Comparison of ENCODE assay signal across 8 cellular contexts in the genomic region with DNA sequence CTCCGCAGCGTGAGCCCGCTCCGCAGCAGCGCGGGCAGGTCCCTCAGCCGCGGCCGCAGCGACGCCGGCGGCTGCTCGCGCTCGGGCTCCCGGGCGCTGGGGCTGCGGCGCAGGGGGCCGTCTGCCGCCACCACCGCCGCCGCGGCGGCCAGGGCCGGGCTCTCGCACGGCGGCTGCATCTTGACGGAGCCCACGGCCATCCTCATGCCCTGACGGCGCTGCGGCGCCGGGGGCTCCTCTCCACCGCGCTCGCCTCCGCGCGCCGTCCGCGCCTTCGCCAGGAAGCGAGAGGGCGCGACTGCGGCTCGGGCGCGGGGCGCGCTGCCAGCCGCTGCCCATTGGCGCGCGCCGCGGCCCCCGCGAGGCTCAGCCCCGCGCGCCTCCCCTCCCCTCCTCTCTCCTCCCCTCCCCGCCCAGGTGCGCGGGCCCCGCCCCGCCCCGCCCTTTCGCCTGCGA. TPM values are rescaled to one million over a fixed set of nuclear protein-coding genes. Genes with fewer than 3 reads are reported as not detected.
DNase-seq lines count a peak whose midpoint lies in the region; ATAC-seq, FAIRE-seq and TF ChIP-seq lines count a peak whose summit lies in the region.

A gene with protein sequence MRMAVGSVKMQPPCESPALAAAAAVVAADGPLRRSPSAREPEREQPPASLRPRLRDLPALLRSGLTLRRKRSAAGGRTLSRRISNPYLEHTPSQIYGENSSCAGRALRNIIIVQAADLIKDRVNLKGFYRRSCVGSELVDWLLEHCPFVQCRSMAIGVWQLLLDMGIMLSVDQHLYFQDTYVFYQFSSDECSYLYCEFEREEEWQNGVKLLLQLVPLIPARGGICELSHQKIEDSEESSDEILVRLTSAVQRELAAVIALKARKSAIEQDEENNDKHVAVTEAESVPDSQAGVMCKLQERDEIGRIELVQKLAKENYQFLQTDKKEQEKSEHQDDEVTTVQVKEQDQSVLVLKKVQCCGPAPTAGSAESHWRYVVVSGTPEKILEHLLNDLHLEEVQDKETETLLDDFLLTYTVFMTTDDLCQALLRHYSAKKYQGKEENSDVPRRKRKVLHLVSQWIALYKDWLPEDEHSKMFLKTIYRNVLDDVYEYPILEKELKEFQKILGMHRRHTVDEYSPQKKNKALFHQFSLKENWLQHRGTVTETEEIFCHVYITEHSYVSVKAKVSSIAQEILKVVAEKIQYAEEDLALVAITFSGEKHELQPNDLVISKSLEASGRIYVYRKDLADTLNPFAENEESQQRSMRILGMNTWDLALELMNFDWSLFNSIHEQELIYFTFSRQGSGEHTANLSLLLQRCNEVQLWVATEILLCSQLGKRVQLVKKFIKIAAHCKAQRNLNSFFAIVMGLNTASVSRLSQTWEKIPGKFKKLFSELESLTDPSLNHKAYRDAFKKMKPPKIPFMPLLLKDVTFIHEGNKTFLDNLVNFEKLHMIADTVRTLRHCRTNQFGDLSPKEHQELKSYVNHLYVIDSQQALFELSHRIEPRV (minus strand): TSS at position 300 of the 456 bp plus-strand sequence. CDS start 94 bp downstream, at position 206.

- TF ChIP-seq POLR2A in testis (IDR thresholded peaks at IDR 0.05) (no peak), H54 (IDR thresholded peaks at IDR 0.05; ENCODE audit: low read depth, low read length) (no peak)

- CTCF ChIA-PET in mammary epithelial cell (lab: Charles Lee; ENCODE audit: low non-redundant PET) = interaction anchor here (0.6 to 0.7 kb wide), 2 partner anchors 103 to 139 kb away, joined by 6 to 11 read pairs; no protein-coding TSS in a partner anchor

- dilution Hi-C loops in mammary epithelial cell (cut with HindIII; ENCODE audit: low sequenced_read_pairs) = no loop called here

- no peaks in the 10 kb centered on the region for H3K9me3 ChIP-seq in mammary epithelial cell (replicated peaks; ENCODE audit: insufficient read depth, low read length)
- no peaks in the 10 kb centered on the region for H3K9me3 ChIP-seq in testis

- H3K36me3 Mint-ChIP-seq in activated T-cell treated with anti-CD3 and anti-CD28 coated beads, Interleukin-2, amount 50 U/mL, for 4 hours (ENCODE audit: insufficient read depth) = no peaks in the 10 kb centered on the region

- H4K20me1 ChIP-seq in mammary epithelial cell (ENCODE audit: insufficient read depth, low read length) = no peaks in the 10 kb centered on the region

- peaks cover 6% of the 10 kb centered on the region for H3K4me1 Mint-ChIP-seq in activated T-cell treated with anti-CD3 and anti-CD28 coated beads, Interleukin-2, amount 50 U/mL, for 4 hours (ENCODE audit: low read depth)

- H3K79me2 ChIP-seq in mammary epithelial cell (ENCODE audit: insufficient read depth, low read length) = peaks cover 24% of the 10 kb centered on the region

- H3K9me3 Mint-ChIP-seq in activated T-cell treated with anti-CD3 and anti-CD28 coated beads, Interleukin-2, amount 50 U/mL, for 4 hours = peaks cover 12% of the 10 kb centered on the region

- peak; percentile 52 to 70 for ATAC-seq in activated T-cell treated with anti-CD3 and anti-CD28 coated beads, Interleukin-2, amount 50 U/mL, for 4 hours
- ATAC-seq in HG02588 (IDR thresholded peaks at IDR 0.05; ENCODE audit: unreplicated experiment) (peak; percentile 69), left lobe of liver (peak; percentile 79)

- H3K9ac ChIP-seq in mammary epithelial cell (ENCODE audit: insufficient read depth, low read length) = peak within 1 kb of the TSS; percentile 74

- H3K4me1 ChIP-seq in mammary epithelial cell (ENCODE audit: insufficient read depth, low read length) (peaks cover 20% of the 10 kb centered on the region), testis (peaks cover 5% of the 10 kb centered on the region)

- peak within 1 kb of the TSS; percentile 63 to 69 (median 66) for H3K4me3 ChIP-seq in mammary epithelial cell (replicated peaks in 1 of 3; ENCODE audit: insufficient read depth in 1 of 3, low read depth in 2 of 3, low read length in 3 of 3)
- peak within 1 kb of the TSS; percentile 47 to 62 for H3K4me3 ChIP-seq in testis

- no CpG with 5 or more reads among the region's 76 CpGs for WGBS in mammary epithelial cell (ENCODE audit: low coverage, missing lambda C conversion rate)
- WGBS in testis, 2 donors = 0% methylated on average over 9 of the region's 76 CpGs; no CpG with 5 or more reads in 1 of the 2 donors

- H3K27me3 ChIP-seq in mammary epithelial cell (ENCODE audit: insufficient read depth, low read length) (no peaks in the 10 kb centered on the region), testis (no peaks in the 10 kb centered on the region)

- H3K4me3 Mint-ChIP-seq in activated T-cell treated with anti-CD3 and anti-CD28 coated beads, Interleukin-2, amount 50 U/mL, for 4 hours = peak within 1 kb of the TSS; percentile 59

- peak within 1 kb of the TSS; percentile 96 for H3K4me2 ChIP-seq in mammary epithelial cell (ENCODE audit: insufficient read depth, low read depth, low read length)

- H3K36me3 ChIP-seq in mammary epithelial cell (ENCODE audit: insufficient read depth, low read length) (no peaks in the 10 kb centered on the region), testis (ENCODE audit: low read depth, missing control alignments) (no peaks in the 10 kb centered on the region)

- no peak for FAIRE-seq in H54 (lab: Jason Lieb, UNC)

- BruUV-seq in mammary epithelial cell (replicated peaks; lab: Mats Ljungman, UMichigan) = no TSS peak

- in situ Hi-C loops in mammary epithelial cell (cut with MboI; ENCODE audit: low sequenced_read_pairs in 2 of 2) = loop anchor here in 1 of 2 donors (10.0 kb wide), 1 partner anchor 88 kb away; no protein-coding TSS in a partner anchor

- intact Hi-C loops in mammary epithelial cell (cut with micrococcal nuclease) = loop anchor here (1.0 to 5.0 kb wide), 3 partner anchors 73 to 130 kb away; no protein-coding TSS in a partner anchor
- intact Hi-C loops in testis (cut with DNase I; ENCODE audit: low total_unique reads) = no loop called here

- H3K27ac ChIP-seq in mammary epithelial cell (ENCODE audit: insufficient read depth, low read depth, low read length) (peak within 1 kb of the TSS; percentile 76), testis (no peak within 1 kb of the TSS)

- peaks cover 39% of the 10 kb centered on the region for H3K27me3 Mint-ChIP-seq in activated T-cell treated with anti-CD3 and anti-CD28 coated beads, Interleukin-2, amount 50 U/mL, for 4 hours (ENCODE audit: low read depth)

- no peak for TF ChIP-seq CTCF in mammary epithelial cell (conservative IDR thresholded peaks at IDR 0.05 in 1 of 2, IDR thresholded peaks at IDR 0.05 in 1 of 2; ENCODE audit: extremely low read depth in 1 of 2, insufficient read depth in 1 of 2, low read depth in 1 of 2, low read length in 2 of 2)
- TF ChIP-seq CTCF in testis (IDR thresholded peaks at IDR 0.05) = no peak

- H2AFZ ChIP-seq in mammary epithelial cell (ENCODE audit: low read depth, low read length) = peak within 1 kb of the TSS; percentile 95

- DNase-seq in activated T-cell treated with anti-CD3 and anti-CD28 coated beads, Interleukin-2, amount 50 U/mL, for 4 hours = no peak
- no peak for DNase-seq in activated T-cell treated with anti-CD3 and anti-CD28 coated beads, Interleukin-2, amount 50 U/mL, for 1 hour
- DNase-seq in NCI-H2196 treated with DMSO at 0.1 percent for 48 hours (lab: John Stamatoyannopoulos, UW; ENCODE audit: unreplicated experiment) (peak; percentile 55), mammary epithelial cell (peak; percentile 66), left lobe of liver (ENCODE audit: low spot score) (peak; percentile 83), testis (peak; percentile 62), H54 (ENCODE audit: insufficient read length, low spot score) (no peak)

RNA-seq across cellular contexts. Expression of the gene that starts here (rescaled TPM):
- 1 to 10 TPM in 1 of 3 donors, under 1 TPM in 2; 0.21 to 1.3 (median 0.56) TPM for total RNA-seq in activated T-cell treated with anti-CD3 and anti-CD28 coated beads, Interleukin-2, amount 50 U/mL, for 4 hours
- total RNA-seq in mammary epithelial cell = 1 to 10 TPM; 6.0 to 7.1 TPM
- 1.1 TPM for polyA plus RNA-seq in mammary epithelial cell
- polyA minus RNA-seq in mammary epithelial cell = 8.5 TPM
- 21.2 TPM for total RNA-seq in left lobe of liver
- 10 to 100 TPM; 63.8 to 67.5 TPM for total RNA-seq in testis
- polyA plus RNA-seq in testis (ENCODE audit: insufficient read depth, low read depth, low replicate concordance) = 16.8 TPM

Comparison
In these comparisons a context has a peak if more than half of its experiments do, and no peak if none do; other contexts are left out.
1. DNase-seq: peak in NCI-H2196 treated with DMSO at 0.1 percent for 48 hours (single experiment), mammary epithelial cell (single experiment), left lobe of liver (single experiment) and testis (single experiment); none in activated T-cell treated with anti-CD3 and anti-CD28 coated beads, Interleukin-2, amount 50 U/mL, for 4 hours (single experiment), activated T-cell treated with anti-CD3 and anti-CD28 coated beads, Interleukin-2, amount 50 U/mL, for 1 hour (single experiment) and H54 (single experiment).
2. Peak in every context shown above with its lines, with median percentiles within 50 percentile points of each other: ATAC-seq.